Comparison of ENCODE assay signal across 18 cellular contexts in genomic region chr10:47145290-47145934, GRCh38.
"Had no signal": no experiment of that assay in that cellular context is flagged by ENCODE, and none has a peak within 500 bp of the region (broad histone marks: within the 10 kb centered on the region; RNA-seq: fewer than 3 reads in every experiment).

No MANE protein-coding gene starts in this region.

- DNase-seq: activated CD4-positive, CD25-positive, alpha-beta regulatory T cell treated with anti-CD3 and anti-CD28 coated beads, Interleukin-2, amount 50 U/mL, for 72 hours; activated naive CD4-positive, alpha-beta T cell treated with Interleukin-2 at 50 U/mL for 16 hours; aorta; esophagus squamous epithelium; foreskin keratinocyte; left colon; midbrain; ovary; SHP77; sigmoid colon; stimulated activated CD4-positive, alpha-beta T cell treated with anti-CD3 and anti-CD28 coated beads, Interleukin-12 subunit alpha, Interleukin-12 subunit beta, amount 100 ng/mL, for 4 hours; T-helper 17 cell had no signal

- H3K27me3 Mint-ChIP-seq: T-helper 17 cell had no signal

- H3K4me3 Mint-ChIP-seq: activated T-helper 1 cell treated with anti-CD3 and anti-CD28 coated beads, Interleukin-12 subunit alpha, Interleukin-12 subunit beta, Interleukin-2, Interleukin-4 antibody, amounts not matched to agents 30 ng/mL and 10 ng/mL and 1 ng/mL, durations not matched to agents 14 hours and 24 hours and 36 hours; neural progenitor cell; T-helper 17 cell had no signal

- H3K4me3 ChIP-seq: breast epithelium, esophagus squamous epithelium, lung, neural progenitor cell, ovary, sigmoid colon, suprapubic skin, upper lobe of left lung had no signal

- H3K9me3 Mint-ChIP-seq: activated T-helper 1 cell treated with anti-CD3 and anti-CD28 coated beads, Interleukin-12 subunit alpha, Interleukin-12 subunit beta, Interleukin-2, Interleukin-4 antibody, amounts not matched to agents 30 ng/mL and 10 ng/mL and 1 ng/mL, durations not matched to agents 14 hours and 24 hours and 36 hours; neural progenitor cell had no signal

- H3K4me1 Mint-ChIP-seq: T-helper 17 cell had no signal

- H3K27ac Mint-ChIP-seq: activated T-helper 1 cell treated with anti-CD3 and anti-CD28 coated beads, Interleukin-12 subunit alpha, Interleukin-12 subunit beta, Interleukin-2, Interleukin-4 antibody, amounts not matched to agents 30 ng/mL and 10 ng/mL and 1 ng/mL, durations not matched to agents 14 hours and 24 hours and 36 hours; T-helper 17 cell had no signal

- ATAC-seq: left colon, T-helper 17 cell had no signal

- H3K36me3 Mint-ChIP-seq: neural progenitor cell had no signal
